ENCODE assay signal across 28 cellular contexts in the genomic region with DNA sequence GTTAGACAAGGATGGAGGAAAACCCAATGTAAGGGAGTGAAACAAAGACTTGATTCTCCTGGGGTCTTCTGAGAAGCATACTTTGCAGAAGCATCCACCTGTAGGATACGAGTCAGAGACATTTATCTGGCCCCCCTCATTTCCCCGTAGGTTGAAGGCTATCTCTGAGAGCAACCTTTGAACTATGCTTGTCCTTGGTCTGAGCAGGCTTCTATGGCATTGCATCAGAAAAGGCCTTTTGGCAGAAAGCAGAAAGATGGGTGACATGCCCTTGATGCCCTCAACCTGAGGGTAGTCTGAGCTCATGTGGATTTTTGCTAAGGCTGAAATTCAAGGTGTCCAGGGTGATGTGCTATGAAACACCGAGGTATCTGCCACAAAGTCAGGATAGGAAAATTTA.
"Had no signal": no experiment of that assay in that cellular context is flagged by ENCODE, and none has a peak within 500 bp of the region (broad histone marks: within the 10 kb centered on the region; RNA-seq: fewer than 3 reads in every experiment).

No MANE protein-coding gene starts in this region.

- DNase-seq: activated B cell treated with CpG ODN at 0.5 μM for 24 hours; activated CD4-positive, alpha-beta T cell treated with anti-CD3 and anti-CD28 coated beads for 48 hours; activated CD4-positive, alpha-beta T cell treated with anti-CD3 and anti-CD28 coated beads, Interleukin-2, amount 50 U/mL, for 1 hour; activated CD4-positive, alpha-beta T cell treated with anti-CD3 and anti-CD28 coated beads, Interleukin-2, amount 50 U/mL, for 48 hours; activated CD8-positive, alpha-beta memory T cell treated with anti-CD3 and anti-CD28 coated beads for 24 hours; activated CD8-positive, alpha-beta T cell treated with anti-CD3 and anti-CD28 coated beads for 36 hours; activated effector memory CD4-positive, alpha-beta T cell treated with Interleukin-2 at 50 U/mL for 16 hours; activated gamma-delta T cell treated with Interleukin-2 at 50 U/mL for 16 hours; activated naive CD4-positive, alpha-beta T cell treated with anti-CD3 and anti-CD28 coated beads, Interleukin-2, amount 50 U/mL, for 16 hours; activated naive CD4-positive, alpha-beta T cell treated with Interleukin-2 at 50 U/mL for 16 hours; activated T-cell treated with anti-CD3 and anti-CD28 coated beads, Interleukin-2, amount 50 U/mL, for 4 hours; amniotic stem cell; brain microvascular endothelial cell; cortex of kidney; dermis blood vessel endothelial cell; effector CD4-positive, alpha-beta T cell; effector memory CD8-positive, alpha-beta T cell; erythroblast; foreskin keratinocyte; gastrocnemius medialis; glutamatergic neuron; heart left ventricle; T-helper 2 cell had no signal

- ATAC-seq: activated CD8-positive, alpha-beta T cell treated with anti-CD3 and anti-CD28 coated beads for 36 hours; activated T-cell treated with anti-CD3 and anti-CD28 coated beads, Interleukin-2, amount 50 U/mL, for 4 hours; activated T-helper 17 cell treated with anti-CD3 and anti-CD28 coated beads, Interleukin-2, amount 50 U/mL, for 72 hours; effector memory CD8-positive, alpha-beta T cell; foreskin keratinocyte; gastrocnemius medialis; heart left ventricle had no signal

- H3K4me3 ChIP-seq: esophagus muscularis mucosa, gastrocnemius medialis, heart left ventricle had no signal

- H3K27me3 ChIP-seq: brain microvascular endothelial cell, esophagus muscularis mucosa, foreskin keratinocyte, gastrocnemius medialis, heart left ventricle had no signal

- FAIRE-seq: astrocyte, bronchial epithelial cell had no signal

- H3K4me1 ChIP-seq: foreskin keratinocyte had no signal

- H3K36me3 ChIP-seq: brain microvascular endothelial cell, esophagus muscularis mucosa, gastrocnemius medialis, heart left ventricle had no signal

- H3K9me3 ChIP-seq: esophagus muscularis mucosa, gastrocnemius medialis had no signal

- H3K27ac ChIP-seq: brain microvascular endothelial cell, foreskin keratinocyte, gastrocnemius medialis, heart left ventricle, VCaP had no signal
